19 cellular contexts compared by ENCODE assay signal in genomic region chr7:84998665-84999064, GRCh38.
DNase-seq lines count a peak whose midpoint lies in the region; ATAC-seq, FAIRE-seq and TF ChIP-seq lines count a peak whose summit lies in the region.
"Had no signal": no experiment of that assay in that cellular context is flagged by ENCODE, and none has a peak within 500 bp of the region (broad histone marks: within the 10 kb centered on the region; RNA-seq: fewer than 3 reads in every experiment).

No MANE protein-coding gene starts in this region.

- no peak overlapping the region for H3K4me3 ChIP-seq in K562
- H3K4me3 ChIP-seq in adrenal gland = no peak overlapping the region
- H3K4me3 ChIP-seq: HAP-1, skin epidermis had no signal

- no peak for TF ChIP-seq EP300 in K562 (IDR thresholded peaks at IDR 0.05; ENCODE audit: low read length)

- H3K9ac ChIP-seq in K562 (ENCODE audit: insufficient read depth in 1 of 2, low read depth in 2 of 2, low read length in 2 of 2) = no peak overlapping the region

- H3K4me3 Mint-ChIP-seq in HFFc6 (no peak overlapping the region), neural crest cell (no peak overlapping the region)
- H3K4me3 Mint-ChIP-seq: activated naive CD4-positive, alpha-beta T cell treated with anti-CD3 and anti-CD28 coated beads, Interleukin-2, amount 10 ng/mL, durations not matched to agents 7 days and 5 days; dendritic cell treated with granulocyte-macrophage colony-stimulating factor and Interleukin-4, amounts not matched to agents 40 ng/mL and 50 ng/mL, for 4 days; T-helper 2 cell treated with Interferon-gamma antibody and Interleukin-4, amounts not matched to agents 5 μg/mL and 100 μg/mL, for 36 hours had no signal

- intact Hi-C loops in K562 (cut with micrococcal nuclease) (no loop called here), adrenal gland (cut with DNase I) (no loop called here)

- no peaks in the 10 kb centered on the region for H3K9me3 Mint-ChIP-seq in HFFc6
- H3K9me3 Mint-ChIP-seq in neural crest cell = no peaks in the 10 kb centered on the region
- H3K9me3 Mint-ChIP-seq: activated naive CD4-positive, alpha-beta T cell treated with anti-CD3 and anti-CD28 coated beads, Interleukin-2, amount 10 ng/mL, durations not matched to agents 7 days and 5 days; dendritic cell treated with granulocyte-macrophage colony-stimulating factor and Interleukin-4, amounts not matched to agents 40 ng/mL and 50 ng/mL, for 4 days; T-helper 2 cell treated with Interferon-gamma antibody and Interleukin-4, amounts not matched to agents 5 μg/mL and 100 μg/mL, for 36 hours had no signal

- no peaks in the 10 kb centered on the region for H3K9me3 ChIP-seq in K562 (replicated peaks; ENCODE audit: control insufficient read depth, insufficient read depth, low read depth, low read length)
- no peaks in the 10 kb centered on the region for H3K9me3 ChIP-seq in adrenal gland (replicated peaks in 1 of 3)
- H3K9me3 ChIP-seq: HAP-1 had no signal

- no peak for TF ChIP-seq RAD21 in K562 (CRISPR knock-in tag; conservative IDR thresholded peaks at IDR 0.05 in 1 of 2, IDR thresholded peaks at IDR 0.05 in 1 of 2)

- H3K27ac ChIP-seq in K562 (ENCODE audit: extremely low read depth, low read depth, low read length) = no peak overlapping the region
- no peak overlapping the region for H3K27ac ChIP-seq in adrenal gland
- H3K27ac ChIP-seq: skin epidermis had no signal

- in situ Hi-C loops in K562 (cut with MboI) = no loop called here

- ATAC-seq in K562 (peak; percentile 58), HG02852 (IDR thresholded peaks at IDR 0.05; ENCODE audit: unreplicated experiment) (no peak), HG03159 (IDR thresholded peaks at IDR 0.05; ENCODE audit: unreplicated experiment) (no peak)

- H3K36me3 Mint-ChIP-seq in HFFc6 (ENCODE audit: low read depth) (peaks cover 6% of the 10 kb centered on the region; the same call in 1 of the 2 replicates), neural crest cell (ENCODE audit: low read depth) (no peaks in the 10 kb centered on the region)
- H3K36me3 Mint-ChIP-seq: activated naive CD4-positive, alpha-beta T cell treated with anti-CD3 and anti-CD28 coated beads, Interleukin-2, amount 10 ng/mL, durations not matched to agents 7 days and 5 days had no signal

- peak; percentile 11 for DNase-seq in ELR (ENCODE audit: low read depth)
- DNase-seq in HFFc6 = no peak
- DNase-seq in K562 (ENCODE audit: extremely low read depth in 1 of 4, low spot score in 3 of 4) = no peak
- DNase-seq in neural crest cell (ENCODE audit: low read depth, low spot score) = no peak
- no peak for DNase-seq in adrenal gland
- DNase-seq: activated CD4-positive, alpha-beta T cell treated with anti-CD3 and anti-CD28 coated beads, Interleukin-2, amount 50 U/mL, for 1 hour; activated naive CD4-positive, alpha-beta T cell treated with anti-CD3 and anti-CD28 coated beads, Interleukin-2, amount 10 ng/mL, durations not matched to agents 7 days and 5 days; DND-41; kidney glomerular epithelial cell; NCI-H1105 treated with DMSO at 0.1 percent for 48 hours; NCI-H2081; NCI-H510A treated with DMSO at 0.1 percent for 48 hours; trophoblast cell had no signal

- FAIRE-seq in K562 (lab: Jason Lieb, UNC) = no peak

- H3K36me3 ChIP-seq in K562 (ENCODE audit: control insufficient read depth, insufficient read depth, low read length) (no peaks in the 10 kb centered on the region), adrenal gland (replicated peaks in 1 of 2) (no peaks in the 10 kb centered on the region)
- H3K36me3 ChIP-seq: HAP-1 had no signal

- no peak overlapping the region for H3K4me2 ChIP-seq in K562 (ENCODE audit: insufficient read depth, low read length)

- POLR2A ChIA-PET in K562 (lab: Yijun Ruan, JAX) = no interaction called here

- H3K27ac Mint-ChIP-seq in HFFc6 (no peak overlapping the region), neural crest cell (ENCODE audit: unreplicated experiment) (no peak overlapping the region)
- H3K27ac Mint-ChIP-seq: activated naive CD4-positive, alpha-beta T cell treated with anti-CD3 and anti-CD28 coated beads, Interleukin-2, amount 10 ng/mL, durations not matched to agents 7 days and 5 days; dendritic cell treated with granulocyte-macrophage colony-stimulating factor and Interleukin-4, amounts not matched to agents 40 ng/mL and 50 ng/mL, for 4 days; T-helper 2 cell treated with Interferon-gamma antibody and Interleukin-4, amounts not matched to agents 5 μg/mL and 100 μg/mL, for 36 hours had no signal

- TF ChIP-seq CTCF in HFFc6 (IDR thresholded peaks at IDR 0.05) (peak; percentile 56), K562 (IDR thresholded peaks at IDR 0.05 in 2 of 3, conservative IDR thresholded peaks at IDR 0.05 in 1 of 3; ENCODE audit: insufficient read depth in 2 of 3, low read depth in 1 of 3, low read length in 3 of 3) (no peak), neural crest cell (conservative IDR thresholded peaks at IDR 0.05) (peak; percentile 30), adrenal gland (IDR thresholded peaks at IDR 0.05) (no peak)

- no TSS peak for BruUV-seq in K562 (replicated peaks; lab: Mats Ljungman, UMichigan)

- H3K4me1 ChIP-seq in K562 (replicated peaks in 1 of 2; ENCODE audit: control insufficient read depth in 2 of 2, insufficient read depth in 2 of 2, low read length in 2 of 2) (no peaks in the 10 kb centered on the region), adrenal gland (replicated peaks in 1 of 2) (no peaks in the 10 kb centered on the region)

- H3K27me3 ChIP-seq in K562 (ENCODE audit: control insufficient read depth in 2 of 2, insufficient read depth in 2 of 2, low read length in 2 of 2) = no peaks in the 10 kb centered on the region
- peaks cover 4% of the 10 kb centered on the region for H3K27me3 ChIP-seq in adrenal gland

- CTCF ChIA-PET in K562 (lab: Yijun Ruan, JAX; ENCODE audit: low intra/inter-chr PET ratio) = no interaction called here

- H3K27me3 Mint-ChIP-seq in HFFc6 (ENCODE audit: insufficient read depth) (no peaks in the 10 kb centered on the region), neural crest cell (ENCODE audit: low read depth) (no peaks in the 10 kb centered on the region)
- H3K27me3 Mint-ChIP-seq: activated naive CD4-positive, alpha-beta T cell treated with anti-CD3 and anti-CD28 coated beads, Interleukin-2, amount 10 ng/mL, durations not matched to agents 7 days and 5 days; dendritic cell treated with granulocyte-macrophage colony-stimulating factor and Interleukin-4, amounts not matched to agents 40 ng/mL and 50 ng/mL, for 4 days had no signal

- H3K4me1 Mint-ChIP-seq in HFFc6 (ENCODE audit: low read depth) (peaks cover 12% of the 10 kb centered on the region; the same call in 1 of the 2 replicates), neural crest cell (peaks cover 17% of the 10 kb centered on the region)

- H3K79me2 ChIP-seq in K562 (ENCODE audit: control insufficient read depth, insufficient read depth, low read length) = no peaks in the 10 kb centered on the region

- no peaks in the 10 kb centered on the region for H4K20me1 ChIP-seq in K562 (replicated peaks; ENCODE audit: control insufficient read depth, insufficient read depth, low read length)

- H2AFZ ChIP-seq in K562 (ENCODE audit: low read depth, low read length) = no peak overlapping the region

- H3K9me1 ChIP-seq in K562 (ENCODE audit: control insufficient read depth, insufficient read depth, low read length) = no peaks in the 10 kb centered on the region

- TF ChIP-seq POLR2A in K562 (conservative IDR thresholded peaks at IDR 0.05) (no peak), adrenal gland (IDR thresholded peaks at IDR 0.05) (no peak)

TF ChIP-seq in K562, 482 proteins besides CTCF, POLR2A, EP300 and RAD21 (continues in another document):
- no peak for TF ChIP-seq SREBF1 (IDR thresholded peaks at IDR 0.05; ENCODE audit: borderline replicate concordance, low read depth, low read length)
- no peak for TF ChIP-seq ZMIZ1 (IDR thresholded peaks at IDR 0.05; ENCODE audit: low read depth in 2 of 2, low read length in 2 of 2)
- no peak for TF ChIP-seq FOXK2 (conservative IDR thresholded peaks at IDR 0.05 in 1 of 2, IDR thresholded peaks at IDR 0.05 in 1 of 2; ENCODE audit: low read depth in 2 of 2)
- no peak for TF ChIP-seq TCF7 (IDR thresholded peaks at IDR 0.05; ENCODE audit: borderline replicate concordance)
- TF ChIP-seq KDM1A (IDR thresholded peaks at IDR 0.05) = no peak
- no peak for TF ChIP-seq POLR2AphosphoS2 (IDR thresholded peaks at IDR 0.05; ENCODE audit: low read length)
- no peak for TF ChIP-seq SIN3A (IDR thresholded peaks at IDR 0.05; ENCODE audit: borderline replicate concordance in 2 of 2, control insufficient read depth in 1 of 2, low read depth in 2 of 2, low read length in 2 of 2)
- TF ChIP-seq HSF4 (CRISPR knock-in tag; IDR thresholded peaks at IDR 0.05; ENCODE audit: borderline replicate concordance) = no peak
- TF ChIP-seq ILF3 (IDR thresholded peaks at IDR 0.05; ENCODE audit: borderline replicate concordance) = no peak
- no peak for TF ChIP-seq TEAD2 (tag; IDR thresholded peaks at IDR 0.05)

Comparison
In these comparisons a context has a peak if more than half of its experiments do, and no peak if none do; other contexts are left out.
1. CTCF ChIP-seq: peak in HFFc6 (single experiment) and neural crest cell (single experiment); none in K562 (0 of 3) and adrenal gland (0 of 6).